ENCODE assay signal across 12 cellular contexts in the genomic region with DNA sequence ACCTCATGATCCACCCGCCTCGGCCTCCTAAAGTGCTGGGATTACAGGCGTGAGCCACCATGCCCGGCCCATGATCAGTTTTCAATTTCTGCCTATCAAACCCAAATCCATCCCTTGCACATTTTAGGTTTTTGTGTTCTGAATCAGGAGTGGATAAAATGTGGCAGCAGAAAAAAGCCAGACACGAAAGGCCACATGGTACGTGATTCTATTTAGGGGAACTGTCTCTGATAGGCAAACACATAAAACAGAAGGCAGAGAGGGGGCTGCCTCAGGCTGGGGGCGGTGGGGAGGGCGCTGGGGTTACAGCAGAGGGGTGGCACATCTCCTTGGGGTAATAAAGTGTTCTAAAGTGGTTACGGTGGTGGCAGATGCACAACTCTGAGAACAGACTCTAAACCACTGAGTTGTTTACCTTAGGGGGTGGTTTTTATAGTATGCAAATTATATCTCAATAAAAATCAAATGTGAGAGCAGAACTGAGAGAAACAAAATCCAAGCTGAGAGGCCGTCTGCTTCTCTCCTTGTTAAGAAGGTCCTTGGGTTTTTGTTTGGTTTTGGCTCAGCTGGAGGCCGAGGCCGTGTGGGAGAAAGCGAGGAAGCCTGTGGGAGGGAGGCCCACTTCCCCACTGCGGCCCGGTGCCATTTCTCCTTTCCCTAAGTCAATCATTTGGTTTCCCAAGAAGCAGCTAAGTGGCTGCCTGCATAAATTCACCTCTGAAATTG.
DNase-seq lines count a peak whose midpoint lies in the region; ATAC-seq and TF ChIP-seq lines count a peak whose summit lies in the region.
"Had no signal": no experiment of that assay in that cellular context is flagged by ENCODE, and none has a peak within 500 bp of the region (broad histone marks: within the 10 kb centered on the region; RNA-seq: fewer than 3 reads in every experiment).

No MANE protein-coding gene starts in this region.

- no peak for ATAC-seq in HG02970 (IDR thresholded peaks at IDR 0.05; ENCODE audit: low FRiP score, unreplicated experiment)
- ATAC-seq in gastrocnemius medialis = no peak
- ATAC-seq: naive thymus-derived CD8-positive, alpha-beta T cell had no signal

- no CpG with 5 or more reads among the region's 15 CpGs for WGBS in trophoblast cell (ENCODE audit: extremely low coverage, insufficient coverage, insufficient read length)

- H3K27me3 ChIP-seq in A673 (replicated peaks; ENCODE audit: insufficient read depth, low read depth, low read length, poor library complexity) (no peaks in the 10 kb centered on the region), trophoblast cell (ENCODE audit: insufficient read depth, low read length) (no peaks in the 10 kb centered on the region), BE2C (no peaks in the 10 kb centered on the region), gastrocnemius medialis (no peaks in the 10 kb centered on the region)

- POLR2A ChIA-PET in A673 (lab: Charles Lee; ENCODE audit: low non-redundant PET) = no interaction called here

- peak overlapping the region; percentile 64 for H2AK5ac ChIP-seq in trophoblast cell (ENCODE audit: low read length)

- peak overlapping the region; percentile 81 for H3K18ac ChIP-seq in trophoblast cell (ENCODE audit: low read length)

- no peak for TF ChIP-seq CTCF in A673 (conservative IDR thresholded peaks at IDR 0.05; ENCODE audit: low read depth, low read length)
- no peak for TF ChIP-seq CTCF in NB4 (IDR thresholded peaks at IDR 0.05; ENCODE audit: low read depth, low read length)
- no peak for TF ChIP-seq CTCF in BE2C (IDR thresholded peaks at IDR 0.05; ENCODE audit: low read depth, low read length)
- no peak for TF ChIP-seq CTCF in gastrocnemius medialis (IDR thresholded peaks at IDR 0.05 in 4 of 5, conservative IDR thresholded peaks at IDR 0.05 in 1 of 5)

- H3K9ac ChIP-seq in trophoblast cell (ENCODE audit: low read length) = no peak overlapping the region

- DNase-seq in A673 (ENCODE audit: low spot score) (peak; percentile 28), NB4 (ENCODE audit: low read depth) (peak; percentile 81), cardiac septum (ENCODE audit: low spot score) (peak; percentile 55), trophoblast cell (no peak), BE2C (no peak), gastrocnemius medialis (no peak)
- DNase-seq in effector CD4-positive, alpha-beta T cell = no peak
- DNase-seq: activated CD8-positive, alpha-beta memory T cell treated with anti-CD3 and anti-CD28 coated beads for 24 hours; activated naive CD4-positive, alpha-beta T cell treated with anti-CD3 and anti-CD28 coated beads, Interleukin-2, amount 50 U/mL, for 16 hours; DND-41; naive thymus-derived CD8-positive, alpha-beta T cell had no signal

- H3K4me3 ChIP-seq in A673 (ENCODE audit: low read depth, low read length, poor library complexity, severe bottlenecking) (no peak overlapping the region), NB4 (ENCODE audit: low read depth, low read length) (no peak overlapping the region), trophoblast cell (ENCODE audit: low read depth, low read length) (no peak overlapping the region), BE2C (ENCODE audit: low read depth, low read length) (no peak overlapping the region), gastrocnemius medialis (no peak overlapping the region)

- H3K36me3 ChIP-seq in A673 (ENCODE audit: insufficient read depth, low read length, poor library complexity, severe bottlenecking) = no peaks in the 10 kb centered on the region
- H3K36me3 ChIP-seq in trophoblast cell (ENCODE audit: control insufficient read depth in 1 of 2, insufficient read depth in 2 of 2, low read length in 2 of 2) = no peaks in the 10 kb centered on the region
- no peaks in the 10 kb centered on the region for H3K36me3 ChIP-seq in BE2C
- no peaks in the 10 kb centered on the region for H3K36me3 ChIP-seq in gastrocnemius medialis

- H3K4me1 ChIP-seq in A673 (ENCODE audit: insufficient read depth, low read length, poor library complexity, severe bottlenecking) (peaks cover 9% of the 10 kb centered on the region), trophoblast cell (ENCODE audit: control insufficient read depth in 1 of 2, insufficient read depth in 2 of 2, low read length in 2 of 2) (peaks cover 36 to 39% of the 10 kb centered on the region in 2 experiments), BE2C (no peaks in the 10 kb centered on the region), gastrocnemius medialis (peaks cover 18% of the 10 kb centered on the region in 2 donors)

- intact Hi-C loops in A673 (cut with micrococcal nuclease; ENCODE audit: unreplicated experiment) = no loop called here
- intact Hi-C loops in cardiac septum (cut with DNase I) = loop anchor here (5.0 kb wide), 1 partner anchor 80 kb away; a partner anchor contains a TSS
- intact Hi-C loops in gastrocnemius medialis (cut with DNase I; ENCODE audit: low total_unique reads) = no loop called here

- H3K4ac ChIP-seq in trophoblast cell (ENCODE audit: low read depth, low read length) = peak overlapping the region; percentile 65

- peak overlapping the region; percentile 64 for H4K8ac ChIP-seq in trophoblast cell (ENCODE audit: low read depth, low read length)

- H3K27ac ChIP-seq in A673 (ENCODE audit: low read depth, low read length, poor library complexity, severe bottlenecking) (no peak overlapping the region), trophoblast cell (ENCODE audit: low read depth, low read length) (peak overlapping the region; percentile 86), gastrocnemius medialis (peak overlapping the region in 1 of 4 donors; percentile 78)

- no peak overlapping the region for H3K23ac ChIP-seq in trophoblast cell (ENCODE audit: low read length)

- peak overlapping the region; percentile 88 for H4K91ac ChIP-seq in trophoblast cell (ENCODE audit: low read depth, low read length)

- peak overlapping the region; percentile 45 for H2AFZ ChIP-seq in trophoblast cell (ENCODE audit: insufficient read depth, low read length, poor library complexity)

- H4K12ac ChIP-seq in trophoblast cell (ENCODE audit: low read depth, low read length) = no peak overlapping the region

- peak overlapping the region; percentile 94 for H2BK120ac ChIP-seq in trophoblast cell (ENCODE audit: insufficient read depth, low read length, poor library complexity)

- H3K79me2 ChIP-seq in trophoblast cell (ENCODE audit: control insufficient read depth, insufficient read depth, low read length, poor library complexity) = peaks cover 2% of the 10 kb centered on the region

- H3K14ac ChIP-seq in trophoblast cell (ENCODE audit: low read length) = peak overlapping the region; percentile 81

- no TSS peak for BruUV-seq in A673 (replicated peaks; lab: Mats Ljungman, UMichigan)

- TF ChIP-seq POLR2A in NB4 (IDR thresholded peaks at IDR 0.05; ENCODE audit: extremely low read depth, insufficient read length) (no peak), gastrocnemius medialis (IDR thresholded peaks at IDR 0.05) (no peak)

- peaks cover 39% of the 10 kb centered on the region for H3K79me1 ChIP-seq in trophoblast cell (ENCODE audit: low read length)

- peak overlapping the region; percentile 94 for H2BK12ac ChIP-seq in trophoblast cell (ENCODE audit: low read length)

- peak overlapping the region; percentile 94 for H2BK5ac ChIP-seq in trophoblast cell (ENCODE audit: low read depth, low read length, poor library complexity)

- no peaks in the 10 kb centered on the region for H3K9me3 ChIP-seq in A673 (ENCODE audit: low read depth, low read length, poor library complexity, severe bottlenecking)
- H3K9me3 ChIP-seq in trophoblast cell (ENCODE audit: insufficient read depth, low read depth, low read length) = no peaks in the 10 kb centered on the region
- no peaks in the 10 kb centered on the region for H3K9me3 ChIP-seq in BE2C
- H3K9me3 ChIP-seq in gastrocnemius medialis = no peaks in the 10 kb centered on the region

- CTCF ChIA-PET in A673 (lab: Charles Lee) = no interaction called here

- no peak overlapping the region for H3K4me2 ChIP-seq in trophoblast cell (ENCODE audit: low read length)

- in situ Hi-C loops in gastrocnemius medialis (cut with MboI; ENCODE audit: low sequenced_read_pairs in 4 of 4) = no loop called here

Comparison
In these comparisons a context has a peak if more than half of its experiments do, and no peak if none do; other contexts are left out.
1. DNase-seq: peak in A673 (single experiment), NB4 (single experiment) and cardiac septum (single experiment); none in trophoblast cell (0 of 2), BE2C (single experiment), effector CD4-positive, alpha-beta T cell (single experiment) and gastrocnemius medialis (0 of 2).